Comparison of ENCODE assay signal across 8 cellular contexts in genomic region chr16:53207810-53208752, GRCh38.
DNase-seq lines count a peak whose midpoint lies in the region; ATAC-seq and TF ChIP-seq lines count a peak whose summit lies in the region.

No MANE protein-coding gene starts in this region.

- H3K36me3 Mint-ChIP-seq in endodermal cell (ENCODE audit: low read depth) = peaks cover 21% of the 10 kb centered on the region

- H3K27ac Mint-ChIP-seq in endodermal cell = peak overlapping the region; percentile 97

- H3K4me3 ChIP-seq in endodermal cell (ENCODE audit: low read length) (peak overlapping the region; percentile 92), thoracic aorta (peak overlapping the region; percentile 66)

- H3K9me3 Mint-ChIP-seq in endodermal cell = peaks cover 5% of the 10 kb centered on the region

- peak overlapping the region; percentile 54 for H3K4me3 Mint-ChIP-seq in endodermal cell

- peaks cover 6% of the 10 kb centered on the region for H3K36me3 ChIP-seq in endodermal cell (ENCODE audit: control insufficient read depth, insufficient read depth, low read length)
- H3K36me3 ChIP-seq in thoracic aorta = no peaks in the 10 kb centered on the region

- TF ChIP-seq POLR2A in GM18505 (IDR thresholded peaks at IDR 0.05; ENCODE audit: borderline replicate concordance, extremely low read depth, insufficient read depth, insufficient read length) = peak; percentile 63

- H3K9ac ChIP-seq in endodermal cell (ENCODE audit: extremely low read depth, low read length, poor library complexity, severe bottlenecking) = peak overlapping the region; percentile 86

- H3K27me3 ChIP-seq in endodermal cell (ENCODE audit: control insufficient read depth, insufficient read depth, low read length, poor library complexity, severe bottlenecking) (no peaks in the 10 kb centered on the region), thoracic aorta (replicated peaks; ENCODE audit: insufficient read depth) (no peaks in the 10 kb centered on the region)

- peaks cover 10% of the 10 kb centered on the region for H3K4me1 Mint-ChIP-seq in endodermal cell

- peak overlapping the region; percentile 96 for H3K27ac ChIP-seq in endodermal cell (ENCODE audit: low read depth, low read length)
- peak overlapping the region; percentile 61 to 75 for H3K27ac ChIP-seq in thoracic aorta

- ATAC-seq in GM18505 (IDR thresholded peaks at IDR 0.05; ENCODE audit: unreplicated experiment) (peak; percentile 85), HG02852 (IDR thresholded peaks at IDR 0.05; ENCODE audit: unreplicated experiment) (peak; percentile 91), thoracic aorta (ENCODE audit: insufficient number of reproducible peaks, low FRiP score, low read depth) (peak; percentile 80)

- peak; percentile 60 for TF ChIP-seq CTCF in AG09319 (IDR thresholded peaks at IDR 0.05; ENCODE audit: low read depth, low read length)
- TF ChIP-seq CTCF in endodermal cell (conservative IDR thresholded peaks at IDR 0.05) = peak; percentile 73
- peak; percentile 47 for TF ChIP-seq CTCF in thoracic aorta (IDR thresholded peaks at IDR 0.05)

- H3K9me3 ChIP-seq in endodermal cell (ENCODE audit: control insufficient read depth, low read length) (no peaks in the 10 kb centered on the region), thoracic aorta (no peaks in the 10 kb centered on the region)

- 5 to 11% methylated on average over 3 to 8 of the region's 8 CpGs for WGBS in endodermal cell (ENCODE audit: insufficient coverage in 1 of 2, insufficient read length in 1 of 2), 2 experiments

- DNase-seq in AG09319 (ENCODE audit: extremely low read depth, low read depth) (peak; percentile 45), NCI-H1417 (lab: John Stamatoyannopoulos, UW) (peak; percentile 67 to 94 (median 80)), SKM-1 (lab: John Stamatoyannopoulos, UW; ENCODE audit: unreplicated experiment) (peak; percentile 65), endodermal cell (peak; percentile 78), lung microvascular endothelial cell (ENCODE audit: low read depth in 2 of 2) (peak; percentile 78 to 82), thoracic aorta (ENCODE audit: low spot score) (no peak)

- H3K4me1 ChIP-seq in endodermal cell (ENCODE audit: control insufficient read depth, insufficient read depth, low read length) (no peaks in the 10 kb centered on the region), thoracic aorta (ENCODE audit: control insufficient read depth in 1 of 2, low read depth in 2 of 2) (peaks cover 28 to 57% of the 10 kb centered on the region in 2 donors)

- no peaks in the 10 kb centered on the region for H3K27me3 Mint-ChIP-seq in endodermal cell (ENCODE audit: insufficient read depth)
